15 cellular contexts compared by ENCODE assay signal in the genomic region with DNA sequence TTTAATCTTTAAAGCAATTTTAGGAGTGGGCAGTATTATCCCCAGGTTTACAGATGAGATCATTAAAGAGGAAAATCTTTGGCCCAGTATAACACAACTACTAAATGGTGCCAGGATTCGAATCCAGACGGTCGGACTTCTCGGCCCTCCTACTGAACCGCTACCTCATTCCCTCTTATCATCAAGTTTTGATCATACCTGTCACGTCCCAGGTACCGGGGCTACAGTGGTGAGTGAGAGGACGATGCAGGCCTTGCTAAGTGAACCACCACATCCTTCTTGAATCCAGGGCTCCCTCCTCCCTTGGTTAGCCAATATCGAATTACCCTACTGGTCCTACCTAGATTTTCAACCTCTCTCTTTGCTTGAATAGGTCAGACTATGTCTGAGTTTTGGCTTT.
A peak's percentile ranks its signal among the peaks of the same experiment; 100 is the strongest.
DNase-seq lines count a peak whose midpoint lies in the region; ATAC-seq and TF ChIP-seq lines count a peak whose summit lies in the region.
"Had no signal": no experiment of that assay in that cellular context is flagged by ENCODE, and none has a peak within 500 bp of the region (broad histone marks: within the 10 kb centered on the region; RNA-seq: fewer than 3 reads in every experiment).

No MANE protein-coding gene starts in this region.

- H3K4me1 ChIP-seq in esophagus muscularis mucosa (no peaks in the 10 kb centered on the region), mesendoderm (ENCODE audit: control insufficient read depth, low read depth, low read length) (peaks cover 13% of the 10 kb centered on the region)
- H3K4me1 ChIP-seq: BE2C, BLaER1 had no signal

- DNase-seq in esophagus muscularis mucosa (ENCODE audit: extremely low spot score) (peak; percentile 70), mesendoderm (no peak), dermis blood vessel endothelial cell (no peak)
- DNase-seq: 8988T; ACHN; BE2C; CD4-positive, alpha-beta memory T cell; CD4-positive, CD25-positive, alpha-beta regulatory T cell; CD8-positive, alpha-beta memory T cell; COR-L47; DMS79 treated with DMSO at 0.1 percent for 48 hours; GF-D8 had no signal

- H3K27ac ChIP-seq in esophagus muscularis mucosa (replicated peaks in 1 of 4) (no peak overlapping the region), mesendoderm (ENCODE audit: low read depth, low read length) (no peak overlapping the region)
- H3K27ac ChIP-seq: BLaER1 had no signal

- H3K23ac ChIP-seq in mesendoderm (ENCODE audit: low read length): no peak overlapping the region

- intact Hi-C loops in esophagus muscularis mucosa (cut with DNase I): no loop called here

- H3K27me3 ChIP-seq in esophagus muscularis mucosa (no peaks in the 10 kb centered on the region), mesendoderm (ENCODE audit: insufficient read depth, low read length, poor library complexity) (no peaks in the 10 kb centered on the region)
- H3K27me3 ChIP-seq: BE2C, BLaER1 had no signal

- no peak overlapping the region for H2BK5ac ChIP-seq in mesendoderm (ENCODE audit: low read length)

- no peak for TF ChIP-seq POLR2A in esophagus muscularis mucosa (IDR thresholded peaks at IDR 0.05; ENCODE audit: low read depth)

- no peak overlapping the region for H2BK120ac ChIP-seq in mesendoderm (ENCODE audit: low read depth, low read length)

- H3K9me3 ChIP-seq in esophagus muscularis mucosa: no peaks in the 10 kb centered on the region
- H3K9me3 ChIP-seq: BE2C, BLaER1 had no signal

- no peak overlapping the region for H4K5ac ChIP-seq in mesendoderm (ENCODE audit: low read length)

- no peak overlapping the region for H3K18ac ChIP-seq in mesendoderm (ENCODE audit: low read length)

- H4K8ac ChIP-seq in mesendoderm (ENCODE audit: low read depth, low read length): no peak overlapping the region

- no peak overlapping the region for H3K9ac ChIP-seq in mesendoderm (ENCODE audit: low read length)
- H3K9ac ChIP-seq: BLaER1 had no signal

- no peak overlapping the region for H3K4ac ChIP-seq in mesendoderm (ENCODE audit: low read depth, low read length)

- no peaks in the 10 kb centered on the region for H3K79me2 ChIP-seq in mesendoderm (ENCODE audit: control insufficient read depth, insufficient read depth, low read length)

- H2AK5ac ChIP-seq in mesendoderm (ENCODE audit: low read length): peak overlapping the region; percentile 31

- H3K79me1 ChIP-seq in mesendoderm (ENCODE audit: low read length): no peaks in the 10 kb centered on the region

- H3K4me2 ChIP-seq in mesendoderm (ENCODE audit: low read length): no peak overlapping the region
- H3K4me2 ChIP-seq: BLaER1 had no signal

- no peak for ATAC-seq in GM18520 (IDR thresholded peaks at IDR 0.05; ENCODE audit: unreplicated experiment)
- ATAC-seq in HG03571 (IDR thresholded peaks at IDR 0.05; ENCODE audit: unreplicated experiment): no peak

- H3K4me3 ChIP-seq in esophagus muscularis mucosa: no peak overlapping the region
- H3K4me3 ChIP-seq in mesendoderm (ENCODE audit: low read length): no peak overlapping the region
- H3K4me3 ChIP-seq: BLaER1 had no signal

- H3K36me3 ChIP-seq in esophagus muscularis mucosa (peaks cover 0 to 7% (median 0%) of the 10 kb centered on the region in 4 donors), mesendoderm (ENCODE audit: control insufficient read depth, insufficient read depth, low read length) (no peaks in the 10 kb centered on the region)
- H3K36me3 ChIP-seq: BE2C, BLaER1 had no signal

- H3K56ac ChIP-seq in mesendoderm (ENCODE audit: low read length): no peak overlapping the region

- H2BK15ac ChIP-seq in mesendoderm (replicated peaks; ENCODE audit: low read depth): no peak overlapping the region

- no peak for TF ChIP-seq EP300 in esophagus muscularis mucosa (IDR thresholded peaks at IDR 0.05)

- TF ChIP-seq CTCF in esophagus muscularis mucosa (IDR thresholded peaks at IDR 0.05): no peak

- 94% methylated on average over 9 of the region's 9 CpGs for WGBS in esophagus muscularis mucosa
- WGBS in mesendoderm (ENCODE audit: extremely low coverage, insufficient coverage, low lambda C conversion rate): no CpG with 5 or more reads among the region's 9 CpGs
